ENCODE assay signal across 8 cellular contexts in the genomic region with DNA sequence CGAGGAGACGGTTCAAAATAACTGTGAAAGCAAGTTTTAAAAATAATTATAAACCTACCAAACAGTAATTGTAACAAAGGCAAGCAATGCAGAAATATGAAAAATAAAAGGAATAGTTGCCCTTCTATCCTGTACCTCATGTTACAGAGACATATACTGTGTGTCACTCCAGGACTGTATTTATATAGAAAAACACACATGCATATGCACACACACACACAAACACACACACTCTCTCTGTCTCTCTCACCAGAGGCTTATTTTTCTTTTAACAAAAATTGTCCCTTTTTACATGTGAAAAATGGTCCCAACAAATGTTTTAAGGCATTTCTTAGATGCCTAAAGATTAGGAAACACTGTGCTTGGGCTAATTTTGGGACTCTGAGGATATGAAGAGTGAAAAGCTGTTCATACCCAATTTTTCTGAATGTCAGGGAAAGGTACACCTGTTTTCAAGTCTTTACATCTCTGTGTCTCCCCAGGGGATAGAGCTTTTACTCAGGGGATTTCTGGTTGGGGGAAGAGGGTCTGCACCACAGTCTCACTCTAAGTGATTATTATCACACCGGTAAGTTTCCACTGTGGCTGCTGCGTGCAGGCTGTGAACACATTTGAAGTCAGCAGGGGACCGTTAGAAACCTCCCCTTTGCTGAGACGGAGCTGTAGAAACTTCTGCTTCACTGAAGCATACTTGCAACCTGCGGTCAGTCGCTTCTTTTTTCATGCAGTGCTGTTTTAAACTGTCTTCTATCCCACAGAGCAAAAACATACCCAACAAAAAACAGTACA. TPM values are rescaled to one million over a fixed set of nuclear protein-coding genes. Genes with fewer than 3 reads are reported as not detected.
A peak's percentile ranks its signal among the peaks of the same experiment; 100 is the strongest.
DNase-seq lines count a peak whose midpoint lies in the region; ATAC-seq and TF ChIP-seq lines count a peak whose summit lies in the region.

No MANE protein-coding gene starts in this region.

- H3K27ac ChIP-seq in Peyer's patch = no peak overlapping the region

- ATAC-seq in GM19025 (IDR thresholded peaks at IDR 0.05; ENCODE audit: low read depth, unreplicated experiment) (peak; percentile 90), HG02885 (IDR thresholded peaks at IDR 0.05; ENCODE audit: poor library complexity, unreplicated experiment) (peak; percentile 95)

- peak in 2 of 3 donors; percentile 51 to 66 for DNase-seq in Peyer's patch
- peak; percentile 14 for DNase-seq in central memory CD4-positive, alpha-beta T cell
- DNase-seq in stimulated activated CD8-positive, alpha-beta memory T cell treated with anti-CD3 and anti-CD28 coated beads, Interleukin-7, amount 100 ng/mL, for 1 hour (ENCODE audit: low read depth in 2 of 2) = peak; percentile 7 to 14
- no peak for DNase-seq in DMS53 (lab: John Stamatoyannopoulos, UW)
- no peak for DNase-seq in DMS79 treated with DMSO at 0.1 percent for 48 hours (lab: John Stamatoyannopoulos, UW)
- no peak for DNase-seq in EL

- no peaks in the 10 kb centered on the region for H3K27me3 ChIP-seq in Peyer's patch

- no peak for TF ChIP-seq POLR2A in Peyer's patch (IDR thresholded peaks at IDR 0.05)

- no peak overlapping the region for H3K4me3 ChIP-seq in Peyer's patch

- no peak for TF ChIP-seq CTCF in Peyer's patch (IDR thresholded peaks at IDR 0.05)

- H3K4me1 ChIP-seq in Peyer's patch = no peaks in the 10 kb centered on the region

- no peaks in the 10 kb centered on the region for H3K36me3 ChIP-seq in Peyer's patch

- H3K9me3 ChIP-seq in Peyer's patch = no peaks in the 10 kb centered on the region

RNA-seq across cellular contexts. Expression of a gene that starts 51.4 kb away (rescaled TPM):
- 10 to 100 TPM in 2 of 4 donors, 1 to 10 TPM in 2; 5.5 to 43.7 (median 10.0) TPM for total RNA-seq in Peyer's patch

Comparison
In these comparisons a context has a peak if more than half of its experiments do, and no peak if none do; other contexts are left out.
1. DNase-seq: peak in Peyer's patch (2 of 3), central memory CD4-positive, alpha-beta T cell (single experiment) and stimulated activated CD8-positive, alpha-beta memory T cell treated with anti-CD3 and anti-CD28 coated beads, Interleukin-7, amount 100 ng/mL, for 1 hour (2 of 2); none in DMS53 (single experiment), DMS79 treated with DMSO at 0.1 percent for 48 hours (single experiment) and EL (single experiment).